ENCODE assay signal across 22 cellular contexts in the genomic region with DNA sequence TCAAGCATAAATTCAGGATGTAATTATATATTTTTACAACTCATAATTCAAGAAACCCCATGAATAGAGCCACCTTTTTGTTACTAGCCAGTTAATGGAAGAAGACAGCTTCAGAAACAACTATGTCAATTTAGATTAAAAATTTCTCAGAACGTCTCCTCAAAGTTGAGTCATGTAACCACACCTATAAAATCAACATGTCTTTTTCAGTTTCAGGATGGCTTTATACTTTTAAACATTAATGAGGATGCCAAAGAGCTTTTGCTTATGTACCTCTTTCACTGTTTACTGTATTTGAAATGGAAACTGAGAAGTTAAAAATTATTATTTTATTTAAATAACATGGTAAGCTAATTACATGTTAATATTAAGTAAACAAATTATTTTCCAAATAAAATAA.
A peak's percentile ranks its signal among the peaks of the same experiment; 100 is the strongest.
DNase-seq lines count a peak whose midpoint lies in the region; ATAC-seq, FAIRE-seq and TF ChIP-seq lines count a peak whose summit lies in the region.
"Had no signal": no experiment of that assay in that cellular context is flagged by ENCODE, and none has a peak within 500 bp of the region (broad histone marks: within the 10 kb centered on the region; RNA-seq: fewer than 3 reads in every experiment).

No MANE protein-coding gene starts in this region.

- no peaks in the 10 kb centered on the region for H3K9me3 ChIP-seq in thyroid gland
- H3K9me3 ChIP-seq: MG63 had no signal

- no peaks in the 10 kb centered on the region for H3K4me1 ChIP-seq in thyroid gland

- DNase-seq in bronchial epithelial cell (ENCODE audit: low read depth) (peak; percentile 7), thyroid gland (no peak)
- no peak for DNase-seq in activated CD4-positive, alpha-beta T cell treated with anti-CD3 and anti-CD28 coated beads, Interleukin-2, amount 50 U/mL, for 48 hours
- DNase-seq: CD8-positive, alpha-beta T cell; GF-D8; HFFc6; IMR-90; Karpas-422; MG63; NCI-H1092; NCI-H146; NCI-H2081; NCI-H524; SIG-M5 had no signal

- no peak for TF ChIP-seq CTCF in bronchial epithelial cell (IDR thresholded peaks at IDR 0.05; ENCODE audit: insufficient read depth, low read length, severe bottlenecking)
- TF ChIP-seq CTCF in thyroid gland (IDR thresholded peaks at IDR 0.05), result no peak

- ATAC-seq in GM18511 (IDR thresholded peaks at IDR 0.05; ENCODE audit: unreplicated experiment), result peak; percentile 77
- peak; percentile 51 for ATAC-seq in GM19463 (IDR thresholded peaks at IDR 0.05; ENCODE audit: unreplicated experiment)
- peak; percentile 91 for ATAC-seq in HG03196 (IDR thresholded peaks at IDR 0.05; ENCODE audit: unreplicated experiment)
- no peak for ATAC-seq in HG03025 (IDR thresholded peaks at IDR 0.05; ENCODE audit: low FRiP score, unreplicated experiment)
- ATAC-seq in esophagus mucosa, result no peak
- ATAC-seq: CD8-positive, alpha-beta T cell had no signal

- no peak for FAIRE-seq in bronchial epithelial cell (lab: Jason Lieb, UNC)
- FAIRE-seq: GM12891, GM18507, H54 had no signal

- no peak for TF ChIP-seq POLR2A in thyroid gland (IDR thresholded peaks at IDR 0.05)

- H3K27me3 ChIP-seq in bronchial epithelial cell (ENCODE audit: control insufficient read depth, insufficient read depth, low read length), result no peaks in the 10 kb centered on the region
- no peaks in the 10 kb centered on the region for H3K27me3 ChIP-seq in thyroid gland
- H3K27me3 ChIP-seq: MG63 had no signal

- no peak overlapping the region for H3K27ac ChIP-seq in thyroid gland

- no peak overlapping the region for H3K4me3 ChIP-seq in bronchial epithelial cell (ENCODE audit: low read depth, low read length)
- H3K4me3 ChIP-seq in thyroid gland (replicated peaks in 1 of 3), result no peak overlapping the region
- H3K4me3 ChIP-seq: MG63 had no signal

- 85 to 95% methylated on average over 1 of the region's 1 CpG for WGBS in thyroid gland, 2 donors

- H3K36me3 ChIP-seq in bronchial epithelial cell (ENCODE audit: control insufficient read depth, insufficient read depth, low read length) (no peaks in the 10 kb centered on the region), thyroid gland (no peaks in the 10 kb centered on the region)
- H3K36me3 ChIP-seq: MG63 had no signal

- intact Hi-C loops in thyroid gland (cut with DNase I), result no loop called here

Comparison
In these comparisons a context has a peak if more than half of its experiments do, and no peak if none do; other contexts are left out.
1. ATAC-seq: peak in GM18511 (single experiment), GM19463 (single experiment) and HG03196 (single experiment); none in HG03025 (single experiment) and esophagus mucosa (single experiment).